In genomic region chr11:66333220-66333877, GRCh38 we compare ENCODE assay signal across 1 cellular context.
TF ChIP-seq lines count a peak whose summit lies in the region.

No MANE protein-coding gene starts in this region.

TF ChIP-seq in SK-N-SH treated with all-trans-retinoic acid at 6 μM for 48 hours, 23 proteins besides CTCF, POLR2A, EP300 and RAD21 (continued from another document):
- TF ChIP-seq CSRNP3 (CRISPR knock-in tag; IDR thresholded peaks at IDR 0.05) (no peak), ZC3H10 (CRISPR knock-in tag; IDR thresholded peaks at IDR 0.05) (no peak)
